In genomic region chr11:47396049-47396320, GRCh38 we compare ENCODE assay signal across 15 cellular contexts. TPM values are rescaled to one million over a fixed set of nuclear protein-coding genes. Genes with fewer than 3 reads are reported as not detected.
DNase-seq lines count a peak whose midpoint lies in the region; TF ChIP-seq lines count a peak whose summit lies in the region.
"Had no signal": no experiment of that assay in that cellular context is flagged by ENCODE, and none has a peak within 500 bp of the region (broad histone marks: within the 10 kb centered on the region; RNA-seq: fewer than 3 reads in every experiment).

No MANE protein-coding gene starts in this region.

- H4K20me1 ChIP-seq in BLaER1 (no peaks in the 10 kb centered on the region), neural progenitor cell (ENCODE audit: low read depth) (no peaks in the 10 kb centered on the region), GM23248 (ENCODE audit: insufficient read depth) (no peaks in the 10 kb centered on the region)

- H3K36me3 Mint-ChIP-seq in neural progenitor cell (no peaks in the 10 kb centered on the region), HFFc6 (ENCODE audit: low read depth) (no peaks in the 10 kb centered on the region)

- H3K9ac ChIP-seq in BLaER1 (peak overlapping the region; percentile 94), neural progenitor cell (no peak overlapping the region), GM23248 (no peak overlapping the region)
- H3K9ac ChIP-seq: parathyroid adenoma had no signal

- H3K9me3 ChIP-seq in BLaER1 (no peaks in the 10 kb centered on the region), neural progenitor cell (ENCODE audit: low read depth) (no peaks in the 10 kb centered on the region), GM23248 (ENCODE audit: low read depth) (no peaks in the 10 kb centered on the region)
- H3K9me3 ChIP-seq: breast epithelium had no signal

- H3K4me3 Mint-ChIP-seq in neural progenitor cell, result no peak overlapping the region
- no peak overlapping the region for H3K4me3 Mint-ChIP-seq in HFFc6

- H2AFZ ChIP-seq in neural progenitor cell (replicated peaks) (no peak overlapping the region), GM23248 (no peak overlapping the region)
- H2AFZ ChIP-seq: parathyroid adenoma had no signal

- H3K79me2 ChIP-seq in neural progenitor cell (ENCODE audit: low read depth) (no peaks in the 10 kb centered on the region), GM23248 (ENCODE audit: insufficient read depth) (no peaks in the 10 kb centered on the region)
- H3K79me2 ChIP-seq: parathyroid adenoma had no signal

- H3F3A ChIP-seq in neural progenitor cell (ENCODE audit: low read depth) (peaks cover 26% of the 10 kb centered on the region), GM23248 (ENCODE audit: insufficient read depth) (no peaks in the 10 kb centered on the region; the same call in 1 of the 2 replicates)

- TF ChIP-seq CTCF in HL-60 (IDR thresholded peaks at IDR 0.05; ENCODE audit: insufficient read depth, low read length), result no peak
- TF ChIP-seq CTCF in neural progenitor cell (IDR thresholded peaks at IDR 0.05), result no peak
- TF ChIP-seq CTCF in HFFc6 (IDR thresholded peaks at IDR 0.05), result no peak

- peaks cover 11% of the 10 kb centered on the region for H3K27me3 Mint-ChIP-seq in neural progenitor cell (ENCODE audit: insufficient read depth, low read depth)
- H3K27me3 Mint-ChIP-seq in HFFc6 (ENCODE audit: insufficient read depth), result no peaks in the 10 kb centered on the region

- DNase-seq in HL-60 (ENCODE audit: low read depth in 1 of 2, low spot score in 1 of 2) (no peak), neural progenitor cell (ENCODE audit: low spot score) (peak; percentile 1), DMS153 (lab: John Stamatoyannopoulos, UW) (no peak), HFFc6 (no peak), GM23248 (no peak)
- no peak for DNase-seq in stimulated activated naive CD4-positive, alpha-beta T cell treated with Interleukin-2 at 50 U/mL for 16 hours (lab: John Stamatoyannopoulos, UW)
- DNase-seq: NCI-H1417; NCI-H524; stimulated activated CD8-positive, alpha-beta memory T cell treated with anti-CD3 and anti-CD28 coated beads, Interleukin-4, amount 100 ng/mL, for 48 hours had no signal

- H3K4me3 ChIP-seq in BLaER1, result no peak overlapping the region; the same call in 1 of the 2 replicates
- no peak overlapping the region for H3K4me3 ChIP-seq in HL-60 (replicated peaks; ENCODE audit: insufficient read depth, low read length)
- H3K4me3 ChIP-seq in neural progenitor cell, result no peak overlapping the region
- H3K4me3 ChIP-seq in GM23248, result no peak overlapping the region
- H3K4me3 ChIP-seq: lung had no signal

- H3K27me3 ChIP-seq in BLaER1 (no peaks in the 10 kb centered on the region), HL-60 (ENCODE audit: insufficient read depth, poor library complexity, severe bottlenecking) (no peaks in the 10 kb centered on the region), neural progenitor cell (no peaks in the 10 kb centered on the region), GM23248 (replicated peaks; ENCODE audit: insufficient read depth) (no peaks in the 10 kb centered on the region)
- H3K27me3 ChIP-seq: breast epithelium had no signal

- H3K4me1 ChIP-seq in BLaER1 (peaks cover 97% of the 10 kb centered on the region), neural progenitor cell (peaks cover 8% of the 10 kb centered on the region), GM23248 (ENCODE audit: insufficient read depth) (no peaks in the 10 kb centered on the region; the same call in 1 of the 2 replicates)

- WGBS in GM23248 (ENCODE audit: low coverage in 1 of 2, low lambda C conversion rate in 2 of 2, missing lambda C conversion rate in 2 of 2), 2 experiments, result 84 to 96% methylated on average over 3 of the region's 3 CpGs

- no peaks in the 10 kb centered on the region for H3K9me3 Mint-ChIP-seq in neural progenitor cell
- no peaks in the 10 kb centered on the region for H3K9me3 Mint-ChIP-seq in HFFc6

- H3K27ac ChIP-seq in BLaER1 (peak overlapping the region; percentile 100), HL-60 (replicated peaks) (peak overlapping the region; percentile 100), angular gyrus (ENCODE audit: low read depth, low read length) (peak overlapping the region; percentile 75), neural progenitor cell (no peak overlapping the region), GM23248 (no peak overlapping the region)
- H3K27ac ChIP-seq: RWPE1 had no signal

- H3K27ac Mint-ChIP-seq in neural progenitor cell, result no peak overlapping the region
- no peak overlapping the region for H3K27ac Mint-ChIP-seq in HFFc6

- no peaks in the 10 kb centered on the region for H3K36me3 ChIP-seq in BLaER1
- no peaks in the 10 kb centered on the region for H3K36me3 ChIP-seq in neural progenitor cell
- H3K36me3 ChIP-seq in GM23248 (ENCODE audit: low read depth), result no peaks in the 10 kb centered on the region
- H3K36me3 ChIP-seq: breast epithelium had no signal

- H3K4me1 Mint-ChIP-seq in neural progenitor cell (peaks cover 13% of the 10 kb centered on the region), HFFc6 (ENCODE audit: low read depth) (peaks cover 4% of the 10 kb centered on the region; the same call in 1 of the 2 replicates)

- H3K9me2 ChIP-seq in GM23248 (ENCODE audit: insufficient read depth), result no peaks in the 10 kb centered on the region

- H3K4me2 ChIP-seq in BLaER1 (peak overlapping the region; percentile 91), neural progenitor cell (no peak overlapping the region), GM23248 (ENCODE audit: unreplicated experiment) (no peak overlapping the region)

- in situ Hi-C loops in GM23248 (cut with MboI), result no loop called here

RNA-seq across cellular contexts. Expression of gene SLC39A13, which starts 12.4 kb away (rescaled TPM):
- 11.3 and 36.4 TPM in 2 replicates for total RNA-seq in neural progenitor cell (ENCODE audit: low replicate concordance)
- 100 to 1,000 TPM in 2 of 6 experiments, 10 to 100 TPM in 4; 78.2 to 126 (median 86.4) TPM for total RNA-seq in HFFc6 (2021; fragmentation: NEBNext Ultra II Directional; extraction: Animal tissue kit (Norgen Biotek cat#: 25700))
- total RNA-seq in GM23248 (2014; rRNA removed; shearing (Covaris generic)), result 183 and 189 TPM in 2 replicates
- polyA plus RNA-seq in GM23248 (2016; fragmentation: Nextera tagmentation; extraction: Ambion mirVana), result 175 and 183 TPM in 2 replicates

RNA-seq across cellular contexts. Expression of gene SPI1, which starts 17.6 kb away (rescaled TPM):
- not detected in 2 replicates for total RNA-seq in neural progenitor cell (ENCODE audit: low replicate concordance)
- not detected for total RNA-seq in HFFc6 (2021; fragmentation: NEBNext Ultra II Directional; extraction: Animal tissue kit (Norgen Biotek cat#: 25700))
- total RNA-seq in GM23248 (2014; rRNA removed; shearing (Covaris generic)), result not detected in 2 replicates
- 0.30 TPM in 1 of 2 replicates, not detected in the other for polyA plus RNA-seq in GM23248 (2016; fragmentation: Nextera tagmentation; extraction: Ambion mirVana)

RNA-seq across cellular contexts. Expression of gene PSMC3, which starts 30.3 kb away (rescaled TPM):
- 126 and 175 TPM in 2 replicates for total RNA-seq in neural progenitor cell (ENCODE audit: low replicate concordance)
- 100 to 1,000 TPM; 161 to 238 (median 220) TPM for total RNA-seq in HFFc6 (2021; fragmentation: NEBNext Ultra II Directional; extraction: Animal tissue kit (Norgen Biotek cat#: 25700))
- 139 and 151 TPM in 2 replicates for total RNA-seq in GM23248 (2014; rRNA removed; shearing (Covaris generic))
- 212 and 220 TPM in 2 replicates for polyA plus RNA-seq in GM23248 (2016; fragmentation: Nextera tagmentation; extraction: Ambion mirVana)

RNA-seq across cellular contexts. Expression of gene MYBPC3, which starts 43.5 kb away (rescaled TPM):
- 0.06 and 0.12 TPM in 2 replicates for total RNA-seq in neural progenitor cell (ENCODE audit: low replicate concordance)
- not detected for total RNA-seq in HFFc6 (2021; fragmentation: NEBNext Ultra II Directional; extraction: Animal tissue kit (Norgen Biotek cat#: 25700))
- not detected in 2 replicates for total RNA-seq in GM23248 (2014; rRNA removed; shearing (Covaris generic))
- 0.08 TPM in 1 of 2 replicates, not detected in the other for polyA plus RNA-seq in GM23248 (2016; fragmentation: Nextera tagmentation; extraction: Ambion mirVana)

RNA-seq across cellular contexts. Expression of gene RAPSN, which starts 53.0 kb away (rescaled TPM):
- total RNA-seq in neural progenitor cell (ENCODE audit: low replicate concordance), result not detected in 2 replicates
- under 1 TPM in 1 of 6 experiments, not detected in 5; 0.22 TPM for total RNA-seq in HFFc6 (2021; fragmentation: NEBNext Ultra II Directional; extraction: Animal tissue kit (Norgen Biotek cat#: 25700))
- total RNA-seq in GM23248 (2014; rRNA removed; shearing (Covaris generic)), result 0.13 and 0.22 TPM in 2 replicates
- polyA plus RNA-seq in GM23248 (2016; fragmentation: Nextera tagmentation; extraction: Ambion mirVana), result 0.11 TPM in 1 of 2 replicates, not detected in the other

Comparison
In these comparisons a context has a peak if more than half of its experiments do, and no peak if none do; other contexts are left out.
1. H3K27ac ChIP-seq: peak in BLaER1 (single experiment), HL-60 (single experiment) and angular gyrus (single experiment); none in neural progenitor cell (single experiment) and GM23248 (single experiment).